28 cellular contexts compared by ENCODE assay signal in the genomic region with DNA sequence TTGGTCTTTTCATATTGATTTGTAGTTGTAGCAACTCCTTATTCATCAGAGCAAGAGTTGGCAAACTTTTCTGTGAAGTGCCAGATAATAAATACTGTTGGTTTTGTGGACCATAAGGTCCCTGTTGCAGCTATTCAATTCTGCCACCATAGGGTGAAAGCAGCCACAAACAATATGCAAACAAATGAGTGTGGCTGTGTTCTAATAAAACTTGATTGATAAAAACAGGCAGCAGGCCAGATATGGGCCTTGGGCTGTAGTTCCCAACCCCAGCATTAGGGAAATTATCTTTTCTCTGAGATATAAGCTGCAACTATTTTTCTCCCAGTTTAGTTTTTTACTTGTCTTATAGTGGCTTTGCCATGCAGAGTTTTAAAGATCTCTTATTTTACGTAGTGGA.
"Had no signal": no experiment of that assay in that cellular context is flagged by ENCODE, and none has a peak within 500 bp of the region (broad histone marks: within the 10 kb centered on the region; RNA-seq: fewer than 3 reads in every experiment).

No MANE protein-coding gene starts in this region.

- H3K9me3 Mint-ChIP-seq: activated CD4-positive, alpha-beta memory T cell treated with anti-CD3 and anti-CD28 coated beads, Interleukin-2, amount 10 ng/mL, durations not matched to agents 7 days and 5 days; activated CD4-positive, alpha-beta T cell treated with anti-CD3 and anti-CD28 coated beads, Interleukin-2, amount 10 ng/mL, durations not matched to agents 7 days and 5 days; activated naive CD4-positive, alpha-beta T cell treated with anti-CD3 and anti-CD28 coated beads, Interleukin-2, amount 10 ng/mL, durations not matched to agents 7 days and 5 days; activated naive CD4-positive, alpha-beta T cell treated with anti-CD3 and anti-CD28 coated beads, Interleukin-2, amount 50 U/mL, for 72 hours; activated naive CD8-positive, alpha-beta T cell treated with anti-CD3 and anti-CD28 coated beads, Interleukin-2, amount 10 ng/mL, durations not matched to agents 7 days and 5 days; activated T-cell treated with anti-CD3 and anti-CD28 coated beads, Interleukin-2, amount 50 U/mL, for 24 hours; activated T-cell treated with anti-CD3 and anti-CD28 coated beads, Interleukin-2, amount 50 U/mL, for 72 hours; brain; T-helper 2 cell treated with Interferon-gamma antibody and Interleukin-4, amounts not matched to agents 5 μg/mL and 100 μg/mL, for 36 hours; WTC11 had no signal

- H3K4me1 Mint-ChIP-seq: activated CD4-positive, alpha-beta memory T cell treated with anti-CD3 and anti-CD28 coated beads, Interleukin-2, amount 10 ng/mL, durations not matched to agents 7 days and 5 days; activated CD4-positive, alpha-beta T cell treated with anti-CD3 and anti-CD28 coated beads, Interleukin-2, amount 10 ng/mL, durations not matched to agents 7 days and 5 days; activated naive CD4-positive, alpha-beta T cell treated with anti-CD3 and anti-CD28 coated beads, Interleukin-2, amount 10 ng/mL, durations not matched to agents 7 days and 5 days; activated naive CD8-positive, alpha-beta T cell treated with anti-CD3 and anti-CD28 coated beads, Interleukin-2, amount 10 ng/mL, durations not matched to agents 7 days and 5 days; T-helper 17 cell had no signal

- H3K4me3 ChIP-seq: ascending aorta, breast epithelium, cardiac muscle cell, colonic mucosa had no signal

- H3K36me3 Mint-ChIP-seq: activated naive CD4-positive, alpha-beta T cell treated with anti-CD3 and anti-CD28 coated beads, Interleukin-2, amount 10 ng/mL, durations not matched to agents 7 days and 5 days; activated naive CD4-positive, alpha-beta T cell treated with anti-CD3 and anti-CD28 coated beads, Interleukin-2, amount 50 U/mL, for 72 hours; activated naive CD8-positive, alpha-beta T cell treated with anti-CD3 and anti-CD28 coated beads, Interleukin-2, amount 10 ng/mL, durations not matched to agents 7 days and 5 days; brain; WTC11 had no signal

- H3K4me1 ChIP-seq: ascending aorta, breast epithelium, colonic mucosa had no signal

- H3K4me3 Mint-ChIP-seq: activated CD4-positive, alpha-beta memory T cell treated with anti-CD3 and anti-CD28 coated beads, Interleukin-2, amount 10 ng/mL, durations not matched to agents 7 days and 5 days; activated CD4-positive, alpha-beta T cell treated with anti-CD3 and anti-CD28 coated beads, Interleukin-2, amount 10 ng/mL, durations not matched to agents 7 days and 5 days; activated naive CD4-positive, alpha-beta T cell treated with anti-CD3 and anti-CD28 coated beads, Interleukin-2, amount 10 ng/mL, durations not matched to agents 7 days and 5 days; activated naive CD8-positive, alpha-beta T cell treated with anti-CD3 and anti-CD28 coated beads, Interleukin-2, amount 10 ng/mL, durations not matched to agents 7 days and 5 days; activated T-cell treated with anti-CD3 and anti-CD28 coated beads, Interleukin-2, amount 50 U/mL, for 24 hours; activated T-cell treated with anti-CD3 and anti-CD28 coated beads, Interleukin-2, amount 50 U/mL, for 72 hours; brain; T-helper 17 cell; T-helper 2 cell treated with Interferon-gamma antibody and Interleukin-4, amounts not matched to agents 5 μg/mL and 100 μg/mL, for 36 hours; WTC11 had no signal

- H3K36me3 ChIP-seq: ascending aorta, breast epithelium, cardiac muscle cell, colonic mucosa had no signal

- H3K27me3 ChIP-seq: ascending aorta, breast epithelium, cardiac muscle cell, colonic mucosa had no signal

- H3K27ac Mint-ChIP-seq: activated CD4-positive, alpha-beta memory T cell treated with anti-CD3 and anti-CD28 coated beads, Interleukin-2, amount 10 ng/mL, durations not matched to agents 7 days and 5 days; activated CD4-positive, alpha-beta T cell treated with anti-CD3 and anti-CD28 coated beads, Interleukin-2, amount 10 ng/mL, durations not matched to agents 7 days and 5 days; activated naive CD4-positive, alpha-beta T cell treated with anti-CD3 and anti-CD28 coated beads, Interleukin-2, amount 10 ng/mL, durations not matched to agents 7 days and 5 days; activated naive CD4-positive, alpha-beta T cell treated with anti-CD3 and anti-CD28 coated beads, Interleukin-2, amount 50 U/mL, for 72 hours; activated naive CD8-positive, alpha-beta T cell treated with anti-CD3 and anti-CD28 coated beads, Interleukin-2, amount 10 ng/mL, durations not matched to agents 7 days and 5 days; activated T-cell treated with anti-CD3 and anti-CD28 coated beads, Interleukin-2, amount 50 U/mL, for 24 hours; activated T-cell treated with anti-CD3 and anti-CD28 coated beads, Interleukin-2, amount 50 U/mL, for 72 hours; brain; T-helper 17 cell; T-helper 2 cell treated with Interferon-gamma antibody and Interleukin-4, amounts not matched to agents 5 μg/mL and 100 μg/mL, for 36 hours; WTC11 had no signal

- H3K27ac ChIP-seq: ascending aorta, breast epithelium, cardiac muscle cell, colonic mucosa had no signal

- DNase-seq: activated CD4-positive, alpha-beta memory T cell treated with anti-CD3 and anti-CD28 coated beads, Interleukin-2, amount 10 ng/mL, durations not matched to agents 7 days and 5 days; activated CD4-positive, alpha-beta T cell treated with anti-CD3 and anti-CD28 coated beads for 1 hour; activated CD4-positive, alpha-beta T cell treated with anti-CD3 and anti-CD28 coated beads for 4 hours; activated CD4-positive, alpha-beta T cell treated with anti-CD3 and anti-CD28 coated beads, Interleukin-2, amount 10 ng/mL, durations not matched to agents 7 days and 5 days; activated CD4-positive, alpha-beta T cell treated with anti-CD3 and anti-CD28 coated beads, Interleukin-2, amount 50 U/mL, for 4 hours; activated CD8-positive, alpha-beta memory T cell treated with anti-CD3 and anti-CD28 coated beads, Interleukin-2, amount 50 U/mL, for 48 hours; activated gamma-delta T cell; activated naive CD4-positive, alpha-beta T cell; activated naive CD4-positive, alpha-beta T cell treated with anti-CD3 and anti-CD28 coated beads, Interleukin-2, amount 10 ng/mL, durations not matched to agents 7 days and 5 days; activated naive CD8-positive, alpha-beta T cell treated with anti-CD3 and anti-CD28 coated beads, Interleukin-2, amount 10 ng/mL, durations not matched to agents 7 days and 5 days; activated T-cell treated with anti-CD3 and anti-CD28 coated beads for 4 hours; activated T-cell treated with anti-CD3 and anti-CD28 coated beads, Interleukin-2, amount 50 U/mL, for 24 hours; activated T-cell treated with anti-CD3 and anti-CD28 coated beads, Interleukin-2, amount 50 U/mL, for 72 hours; central memory CD4-positive, alpha-beta T cell; cerebellar nuclear complex; colonic mucosa; effector CD8-positive, alpha-beta T cell; foreskin fibroblast; head of caudate nucleus; T-helper 17 cell; T1000 had no signal

- H3K27me3 Mint-ChIP-seq: activated CD4-positive, alpha-beta memory T cell treated with anti-CD3 and anti-CD28 coated beads, Interleukin-2, amount 10 ng/mL, durations not matched to agents 7 days and 5 days; activated CD4-positive, alpha-beta T cell treated with anti-CD3 and anti-CD28 coated beads, Interleukin-2, amount 10 ng/mL, durations not matched to agents 7 days and 5 days; activated naive CD4-positive, alpha-beta T cell treated with anti-CD3 and anti-CD28 coated beads, Interleukin-2, amount 10 ng/mL, durations not matched to agents 7 days and 5 days; activated naive CD8-positive, alpha-beta T cell treated with anti-CD3 and anti-CD28 coated beads, Interleukin-2, amount 10 ng/mL, durations not matched to agents 7 days and 5 days; activated T-cell treated with anti-CD3 and anti-CD28 coated beads, Interleukin-2, amount 50 U/mL, for 24 hours; brain; T-helper 17 cell had no signal

- H3K9me3 ChIP-seq: ascending aorta, breast epithelium, colonic mucosa had no signal
